Comparison of ENCODE assay signal across 17 cellular contexts in the genomic region with DNA sequence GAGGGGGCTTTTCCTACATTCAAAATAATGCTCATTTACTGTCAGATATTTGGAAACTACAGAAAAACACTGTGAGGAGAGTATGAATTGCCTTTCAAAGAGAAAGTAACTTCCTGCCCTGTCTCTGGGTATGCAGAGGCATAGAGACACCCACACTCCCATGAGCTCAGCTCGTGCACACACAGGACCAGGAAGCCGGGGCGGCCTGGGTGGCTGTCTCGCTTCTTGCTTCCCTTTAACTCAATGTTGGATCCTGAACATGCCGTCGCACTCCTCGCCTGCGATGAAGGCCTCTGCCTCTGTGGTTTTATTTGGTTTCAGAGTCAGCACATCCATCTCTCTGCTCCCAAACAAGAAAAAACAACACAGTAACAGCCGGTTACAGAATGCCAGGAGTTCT. TPM values are rescaled to one million over a fixed set of nuclear protein-coding genes. Genes with fewer than 3 reads are reported as not detected.
A peak's percentile ranks its signal among the peaks of the same experiment; 100 is the strongest.
DNase-seq lines count a peak whose midpoint lies in the region; ATAC-seq, FAIRE-seq and TF ChIP-seq lines count a peak whose summit lies in the region.
"Had no signal": no experiment of that assay in that cellular context is flagged by ENCODE, and none has a peak within 500 bp of the region (broad histone marks: within the 10 kb centered on the region; RNA-seq: fewer than 3 reads in every experiment).

No MANE protein-coding gene starts in this region.

- H3K27ac Mint-ChIP-seq in stimulated activated effector memory CD8-positive, alpha-beta T cell treated with anti-CD3 and anti-CD28 coated beads, Interleukin-12 subunit alpha, Interleukin-12 subunit beta, amount 100 ng/mL, for 72 hours: no peak overlapping the region
- H3K27ac Mint-ChIP-seq: dendritic cell treated with granulocyte-macrophage colony-stimulating factor and Interleukin-4, amounts not matched to agents 40 ng/mL and 50 ng/mL, for 4 days had no signal

- H3K9me3 Mint-ChIP-seq in stimulated activated effector memory CD8-positive, alpha-beta T cell treated with anti-CD3 and anti-CD28 coated beads, Interleukin-12 subunit alpha, Interleukin-12 subunit beta, amount 100 ng/mL, for 72 hours: no peaks in the 10 kb centered on the region

- ATAC-seq in IMR-90 (ENCODE audit: low read depth): peak; percentile 44
- ATAC-seq in GM12878: peak; percentile 67
- peak; percentile 66 for ATAC-seq in stimulated activated effector memory CD8-positive, alpha-beta T cell treated with anti-CD3 and anti-CD28 coated beads, Interleukin-12 subunit alpha, Interleukin-12 subunit beta, amount 100 ng/mL, for 72 hours

- dilution Hi-C loops in IMR-90 (cut with HindIII; ENCODE audit: low sequenced_read_pairs, unreplicated experiment): no loop called here

- H3K56ac ChIP-seq in IMR-90 (ENCODE audit: extremely low read depth, insufficient read depth, low read length): no peak overlapping the region

- H3K4ac ChIP-seq in IMR-90 (ENCODE audit: low read depth, low read length): no peak overlapping the region

- no peak overlapping the region for H3K23ac ChIP-seq in IMR-90 (ENCODE audit: low read depth, low read length)

- BruUV-seq in IMR-90 (replicated peaks; lab: Mats Ljungman, UMichigan) (no TSS peak), GM12878 (replicated peaks; lab: Mats Ljungman, UMichigan) (no TSS peak)

- no peaks in the 10 kb centered on the region for H4K20me1 ChIP-seq in IMR-90 (ENCODE audit: insufficient read depth, low read length)
- H4K20me1 ChIP-seq in GM12878 (ENCODE audit: control insufficient read depth, insufficient read depth): no peaks in the 10 kb centered on the region
- H4K20me1 ChIP-seq in SK-N-SH (ENCODE audit: insufficient read depth): no peaks in the 10 kb centered on the region

- DNase-seq in activated T-cell treated with anti-CD3 and anti-CD28 coated beads for 48 hours (ENCODE audit: low read depth) (peak; percentile 9), activated T-cell treated with anti-CD3 and anti-CD28 coated beads for 4 hours (no peak), IMR-90 (no peak), GM12878 (ENCODE audit: low read depth, low spot score) (peak; percentile 28), HCEC 1CT (no peak), SK-N-SH (no peak)
- DNase-seq in stimulated activated effector memory CD8-positive, alpha-beta T cell treated with anti-CD3 and anti-CD28 coated beads, Interleukin-12 subunit alpha, Interleukin-12 subunit beta, amount 100 ng/mL, for 72 hours (ENCODE audit: low spot score in 2 of 2): no peak
- no peak for DNase-seq in activated CD8-positive, alpha-beta memory T cell treated with anti-CD3 and anti-CD28 coated beads for 24 hours
- DNase-seq: ACHN, glutamatergic neuron, midbrain, MV-4-11, NCI-H510A treated with DMSO at 0.1 percent for 48 hours had no signal

- no peak overlapping the region for H2AK9ac ChIP-seq in IMR-90 (replicated peaks; ENCODE audit: low read depth, low read length, poor library complexity)

- H3K9me2 ChIP-seq in SK-N-SH: no peaks in the 10 kb centered on the region

- H3K9me3 ChIP-seq in IMR-90 (ENCODE audit: control insufficient read depth, insufficient read depth, low read length): no peaks in the 10 kb centered on the region
- peaks cover 3% of the 10 kb centered on the region; the same call in 2 of the 3 replicates for H3K9me3 ChIP-seq in GM12878 (replicated peaks; ENCODE audit: control insufficient read depth, insufficient read depth, low read length)
- H3K9me3 ChIP-seq in SK-N-SH: no peaks in the 10 kb centered on the region
- H3K9me3 ChIP-seq: right atrium auricular region had no signal

- H2BK15ac ChIP-seq in IMR-90 (ENCODE audit: low read depth, low read length): no peak overlapping the region

- WGBS in IMR-90 (ENCODE audit: extremely low coverage in 2 of 2, insufficient read length in 1 of 2), 2 experiments: 71% methylated on average over 6 of the region's 9 CpGs; no CpG with 5 or more reads in 1 of the 2 experiments
- WGBS in GM12878 (ENCODE audit: insufficient coverage, insufficient replicate concordance, low lambda C conversion rate, missing lambda C conversion rate): 61% methylated on average over 9 of the region's 9 CpGs
- 92% methylated on average over 8 of the region's 9 CpGs for whole genome bisulfite sequencing in SK-N-SH (ENCODE audit: low lambda C conversion rate)

- no peaks in the 10 kb centered on the region for H3K9me1 ChIP-seq in IMR-90 (ENCODE audit: insufficient read depth, low read length)

- no peaks in the 10 kb centered on the region for H3K36me3 ChIP-seq in IMR-90 (ENCODE audit: control insufficient read depth, insufficient read depth, low read length)
- H3K36me3 ChIP-seq in GM12878 (ENCODE audit: control insufficient read depth in 2 of 2, insufficient read depth in 2 of 2, low read length in 1 of 2): no peaks in the 10 kb centered on the region
- H3K36me3 ChIP-seq in SK-N-SH (replicated peaks in 1 of 2; ENCODE audit: control insufficient read depth in 1 of 2, insufficient read depth in 2 of 2, low read length in 1 of 2): no peaks in the 10 kb centered on the region
- H3K36me3 ChIP-seq: right atrium auricular region had no signal

- TF ChIP-seq RAD21 in IMR-90 (IDR thresholded peaks at IDR 0.05; ENCODE audit: low read length) (no peak), GM12878 (IDR thresholded peaks at IDR 0.05; ENCODE audit: insufficient read depth, low read depth, low read length) (no peak), SK-N-SH (IDR thresholded peaks at IDR 0.05; ENCODE audit: low read length) (no peak)

- no peak overlapping the region for H2BK5ac ChIP-seq in IMR-90 (ENCODE audit: low read depth, low read length, poor library complexity, severe bottlenecking)

- no peaks in the 10 kb centered on the region for H3F3A ChIP-seq in SK-N-SH (replicated peaks; ENCODE audit: insufficient read depth)

- H3K4me1 ChIP-seq in IMR-90 (ENCODE audit: control insufficient read depth, insufficient read depth, low read length) (peaks cover 4% of the 10 kb centered on the region; the same call in 1 of the 2 replicates), GM12878 (ENCODE audit: control insufficient read depth, insufficient read depth, low read length) (peaks cover 24% of the 10 kb centered on the region), SK-N-SH (ENCODE audit: control insufficient read depth in 1 of 2, insufficient read depth in 2 of 2, low read depth in 1 of 2, low read length in 1 of 2) (peaks cover 0 to 7% of the 10 kb centered on the region in 2 experiments; a peak in 2 of 4 replicates)

- H3K4me1 Mint-ChIP-seq in stimulated activated effector memory CD8-positive, alpha-beta T cell treated with anti-CD3 and anti-CD28 coated beads, Interleukin-12 subunit alpha, Interleukin-12 subunit beta, amount 100 ng/mL, for 72 hours: peaks cover 12% of the 10 kb centered on the region

- H3K4me3 Mint-ChIP-seq in stimulated activated effector memory CD8-positive, alpha-beta T cell treated with anti-CD3 and anti-CD28 coated beads, Interleukin-12 subunit alpha, Interleukin-12 subunit beta, amount 100 ng/mL, for 72 hours: no peak overlapping the region
- H3K4me3 Mint-ChIP-seq: dendritic cell treated with granulocyte-macrophage colony-stimulating factor and Interleukin-4, amounts not matched to agents 40 ng/mL and 50 ng/mL, for 4 days had no signal

- RAD21 ChIA-PET in GM12878 (lab: Charles Lee; ENCODE audit: unreplicated experiment): no interaction called here

- TF ChIP-seq CTCF in IMR-90 (conservative IDR thresholded peaks at IDR 0.05; ENCODE audit: low read depth, low read length): no peak
- TF ChIP-seq CTCF in GM12878 (IDR thresholded peaks at IDR 0.05 in 2 of 3, conservative IDR thresholded peaks at IDR 0.05 in 1 of 3; ENCODE audit: control insufficient read depth in 2 of 3, extremely low read depth in 1 of 3, insufficient read depth in 1 of 3, low read depth in 3 of 3, low read length in 3 of 3): no peak
- TF ChIP-seq CTCF in SK-N-SH (IDR thresholded peaks at IDR 0.05): no peak

- no peak overlapping the region for H3K18ac ChIP-seq in IMR-90 (ENCODE audit: low read depth, low read length)

- no peak overlapping the region for H2AK5ac ChIP-seq in IMR-90 (ENCODE audit: low read depth, low read length)

- H2BK120ac ChIP-seq in IMR-90 (ENCODE audit: low read depth, low read length): no peak overlapping the region

- no peak overlapping the region for H2AFZ ChIP-seq in IMR-90 (replicated peaks; ENCODE audit: low read length, poor library complexity)
- H2AFZ ChIP-seq in GM12878 (ENCODE audit: control insufficient read depth, low read depth, low read length): no peak overlapping the region; the same call in 1 of the 2 replicates
- no peak overlapping the region for H2AFZ ChIP-seq in SK-N-SH (ENCODE audit: low read depth)

- H4K5ac ChIP-seq in IMR-90 (ENCODE audit: low read depth, low read length): no peak overlapping the region

- SMC1A ChIA-PET in GM12878 (lab: Charles Lee; ENCODE audit: uncharacterized antibody, unreplicated experiment): no interaction called here

- H3K27ac ChIP-seq in IMR-90 (ENCODE audit: insufficient read depth, low read length) (no peak overlapping the region; the same call in 1 of the 2 replicates), GM12878 (ENCODE audit: control insufficient read depth, insufficient read depth) (no peak overlapping the region; the same call in 1 of the 2 replicates), SK-N-SH (ENCODE audit: low read depth in 2 of 2, low read length in 1 of 2) (no peak overlapping the region)
- H3K27ac ChIP-seq: right atrium auricular region, SK-N-MC had no signal

- no peak overlapping the region for H3K14ac ChIP-seq in IMR-90 (replicated peaks; ENCODE audit: low read depth, low read length)

- H3K9ac ChIP-seq in IMR-90 (ENCODE audit: low read depth, low read length): peak overlapping the region; percentile 38; the same call in 1 of the 2 replicates
- H3K9ac ChIP-seq in GM12878 (ENCODE audit: control insufficient read depth, insufficient read depth, low read length): no peak overlapping the region
- H3K9ac ChIP-seq in SK-N-SH: no peak overlapping the region

- no peaks in the 10 kb centered on the region for H3K79me1 ChIP-seq in IMR-90 (ENCODE audit: low read depth in 1 of 2, low read length in 2 of 2)

- no peak for TF ChIP-seq EP300 in GM12878 (IDR thresholded peaks at IDR 0.05; ENCODE audit: borderline replicate concordance in 1 of 2, control insufficient read depth in 1 of 2, low read depth in 2 of 2, low read length in 2 of 2)
- TF ChIP-seq EP300 in SK-N-SH (IDR thresholded peaks at IDR 0.05; ENCODE audit: borderline replicate concordance in 1 of 2, low read depth in 1 of 2, low read length in 1 of 2): no peak

- no peak overlapping the region for H4K91ac ChIP-seq in IMR-90 (ENCODE audit: insufficient read depth, low read depth, low read length)

- H4K8ac ChIP-seq in IMR-90 (ENCODE audit: low read depth in 2 of 2, low read length in 2 of 2): no peak overlapping the region

- H3K36me3 Mint-ChIP-seq in stimulated activated effector memory CD8-positive, alpha-beta T cell treated with anti-CD3 and anti-CD28 coated beads, Interleukin-12 subunit alpha, Interleukin-12 subunit beta, amount 100 ng/mL, for 72 hours: no peaks in the 10 kb centered on the region

- H3K27me3 ChIP-seq in IMR-90 (ENCODE audit: control insufficient read depth, insufficient read depth, low read length) (peaks cover 4% of the 10 kb centered on the region), GM12878 (replicated peaks in 1 of 2; ENCODE audit: control insufficient read depth in 2 of 2, insufficient read depth in 2 of 2, low read length in 1 of 2) (no peaks in the 10 kb centered on the region), SK-N-SH (ENCODE audit: insufficient read depth) (no peaks in the 10 kb centered on the region)
- H3K27me3 ChIP-seq: right atrium auricular region had no signal

- H3K4me3 ChIP-seq in IMR-90 (ENCODE audit: insufficient read depth, low read depth, low read length) (no peak overlapping the region), GM12878 (no peak overlapping the region), SK-N-SH (ENCODE audit: low read depth in 2 of 2, low read length in 1 of 2) (no peak overlapping the region)
- H3K4me3 ChIP-seq: right atrium auricular region, SK-N-MC had no signal

- POLR2A ChIA-PET in IMR-90 (lab: Charles Lee; ENCODE audit: unreplicated experiment) (no interaction called here), GM12878 (lab: Charles Lee) (no interaction called here), SK-N-SH (lab: Yijun Ruan, JAX) (no interaction called here)

- H3K4me2 ChIP-seq in IMR-90 (ENCODE audit: low read depth, low read length) (no peak overlapping the region), GM12878 (ENCODE audit: control insufficient read depth, insufficient read depth) (no peak overlapping the region; the same call in 1 of the 2 replicates), SK-N-SH (no peak overlapping the region)

- in situ Hi-C loops in IMR-90 (cut with MboI; ENCODE audit: low sequenced_read_pairs): no loop called here
- in situ Hi-C loops in GM12878 (cut with MboI): no loop called here

- intact Hi-C loops in IMR-90 (cut with micrococcal nuclease): no loop called here
- intact Hi-C loops in GM12878 (cut with micrococcal nuclease; ENCODE audit: unreplicated experiment): no loop called here

- no peak overlapping the region for H2BK20ac ChIP-seq in IMR-90 (ENCODE audit: low read depth, low read length)

- no peak for FAIRE-seq in GM12878 (lab: Jason Lieb, UNC)
- FAIRE-seq: G401.6 had no signal

- no peaks in the 10 kb centered on the region for H3K79me2 ChIP-seq in GM12878 (ENCODE audit: control insufficient read depth, insufficient read depth, low read length)
- H3K79me2 ChIP-seq in SK-N-SH (ENCODE audit: insufficient read depth): no peaks in the 10 kb centered on the region

- CTCF ChIA-PET in IMR-90 (lab: Yijun Ruan, JAX) (no interaction called here), GM12878 (lab: Yijun Ruan, JAX) (no interaction called here), SK-N-SH (lab: Yijun Ruan, JAX) (no interaction called here)

- TF ChIP-seq POLR2A in IMR-90 (IDR thresholded peaks at IDR 0.05; ENCODE audit: low read depth, low read length): no peak
- TF ChIP-seq POLR2A in GM12878 (IDR thresholded peaks at IDR 0.05; ENCODE audit: low read depth, low read length): no peak

RNA-seq across cellular contexts. Expression of gene GPR78, which starts 40.1 kb away (rescaled TPM):
- total RNA-seq in IMR-90 (2012; rRNA removed) (under 0.01 TPM in 2 replicates), GM12878 (2014; rRNA removed) (not detected in 2 replicates), GM12878 (2014; rRNA removed; fragmentation: Illumina TruSeq; extraction: Trizol) (not detected in 2 replicates), GM12878 (2021) (not detected in 2 replicates)
- polyA plus RNA-seq in IMR-90 (2012; rRNA removed) (0.07 and 0.10 TPM in 2 replicates), GM12878 (2011; rRNA removed) (not detected in 2 replicates), GM12878 (2014; fragmentation: Illumina TruSeq; extraction: Trizol) (0.03 TPM in 1 of 2 replicates, not detected in the other), GM12878 (2014; fragmentation: Nextera tagmentation; extraction: Ambion mirVana) (not detected), GM12878 (2014; rRNA removed) (not detected in 2 replicates), GM12878 (2016; fragmentation: Nextera tagmentation; extraction: Ambion mirVana) (not detected), SK-N-SH (2012; rRNA removed) (not detected in 2 replicates)
- 0.03 and 0.05 TPM in 2 replicates for polyA plus RNA-seq in IMR-90 (2012; cell fraction: cytosol; rRNA removed)
- polyA plus RNA-seq in IMR-90 (2012; cell fraction: nucleus; rRNA removed; ENCODE audit: low replicate concordance): 1.3 and 1.7 TPM in 2 replicates
- 0.15 TPM in 1 of 2 replicates, not detected in the other for total RNA-seq in GM12878 (2013; cell fraction: nucleolus; rRNA removed)
- polyA plus RNA-seq in GM12878 (2011; ENCODE audit: low read depth): not detected
- polyA plus RNA-seq in GM12878 (2011; cell fraction: cytosol; rRNA removed): not detected in 2 replicates
- not detected in 2 replicates for polyA plus RNA-seq in GM12878 (2011; cell fraction: nucleus; rRNA removed)
- polyA plus RNA-seq in GM12878 (2012): not detected in 2 replicates
- not detected in 2 replicates for polyA minus RNA-seq in GM12878 (2011; rRNA and poly(A)+ RNA removed)
- polyA minus RNA-seq in GM12878 (2011; cell fraction: cytosol; rRNA and poly(A)+ RNA removed): not detected in 2 replicates
- polyA minus RNA-seq in GM12878 (2011; cell fraction: nucleus; rRNA and poly(A)+ RNA removed): not detected in 2 replicates
- not detected in 2 replicates for polyA plus RNA-seq in SK-N-SH (2012; cell fraction: cytosol; rRNA removed)
- polyA plus RNA-seq in SK-N-SH (2012; cell fraction: nucleus; rRNA removed): not detected in 2 replicates
- total RNA-seq: right atrium auricular region had no signal

RNA-seq across cellular contexts. Expression of gene CPZ, which starts 52.5 kb away (rescaled TPM):
- total RNA-seq in IMR-90 (2012; rRNA removed) (0.56 and 0.90 TPM in 2 replicates), GM12878 (2014; rRNA removed) (not detected in 2 replicates), GM12878 (2014; rRNA removed; fragmentation: Illumina TruSeq; extraction: Trizol) (not detected in 2 replicates), GM12878 (2021) (not detected in 2 replicates)
- polyA plus RNA-seq in IMR-90 (2012; rRNA removed) (8.2 and 10.3 TPM in 2 replicates), GM12878 (2011; rRNA removed) (not detected in 2 replicates), GM12878 (2014; fragmentation: Illumina TruSeq; extraction: Trizol) (not detected in 2 replicates), GM12878 (2014; fragmentation: Nextera tagmentation; extraction: Ambion mirVana) (not detected), GM12878 (2014; rRNA removed) (not detected in 2 replicates), GM12878 (2016; fragmentation: Nextera tagmentation; extraction: Ambion mirVana) (not detected), SK-N-SH (2012; rRNA removed) (not detected in 2 replicates)
- 4.7 and 16.0 TPM in 2 replicates for polyA plus RNA-seq in IMR-90 (2012; cell fraction: cytosol; rRNA removed)
- polyA plus RNA-seq in IMR-90 (2012; cell fraction: nucleus; rRNA removed; ENCODE audit: low replicate concordance): 34.2 and 49.3 TPM in 2 replicates
- total RNA-seq in GM12878 (2013; cell fraction: nucleolus; rRNA removed): not detected in 2 replicates
- polyA plus RNA-seq in GM12878 (2011; ENCODE audit: low read depth): not detected
- polyA plus RNA-seq in GM12878 (2011; cell fraction: cytosol; rRNA removed): not detected in 2 replicates
- polyA plus RNA-seq in GM12878 (2011; cell fraction: nucleus; rRNA removed): 0.07 TPM in 1 of 2 replicates, not detected in the other
- not detected in 2 replicates for polyA plus RNA-seq in GM12878 (2012)
- not detected in 2 replicates for polyA minus RNA-seq in GM12878 (2011; rRNA and poly(A)+ RNA removed)
- not detected in 2 replicates for polyA minus RNA-seq in GM12878 (2011; cell fraction: cytosol; rRNA and poly(A)+ RNA removed)
- not detected in 2 replicates for polyA minus RNA-seq in GM12878 (2011; cell fraction: nucleus; rRNA and poly(A)+ RNA removed)
- polyA plus RNA-seq in SK-N-SH (2012; cell fraction: cytosol; rRNA removed): not detected in 2 replicates
- polyA plus RNA-seq in SK-N-SH (2012; cell fraction: nucleus; rRNA removed): not detected in 2 replicates

Comparison
In these comparisons a context has a peak if more than half of its experiments do, and no peak if none do; other contexts are left out.
1. DNase-seq: peak in activated T-cell treated with anti-CD3 and anti-CD28 coated beads for 48 hours (single experiment) and GM12878 (single experiment); none in activated T-cell treated with anti-CD3 and anti-CD28 coated beads for 4 hours (single experiment), IMR-90 (single experiment), stimulated activated effector memory CD8-positive, alpha-beta T cell treated with anti-CD3 and anti-CD28 coated beads, Interleukin-12 subunit alpha, Interleukin-12 subunit beta, amount 100 ng/mL, for 72 hours (0 of 2), HCEC 1CT (single experiment), SK-N-SH (single experiment) and activated CD8-positive, alpha-beta memory T cell treated with anti-CD3 and anti-CD28 coated beads for 24 hours (single experiment).
2. RNA of gene CPZ, which starts 52.5 kb away (polyA plus RNA-seq): 4.7 to 49.3 TPM in IMR-90; 0.07 TPM in GM12878 and not detected in SK-N-SH; every median in the first group is over 4 times any median in the second.
3. Peak in every context shown above with its lines, with median percentiles within 50 percentile points of each other: ATAC-seq.